ENCODE assay signal across 12 cellular contexts in genomic region chr3:150345021-150345538, GRCh38.
DNase-seq lines count a peak whose midpoint lies in the region; ATAC-seq and TF ChIP-seq lines count a peak whose summit lies in the region.
"Had no signal": no experiment of that assay in that cellular context is flagged by ENCODE, and none has a peak within 500 bp of the region (broad histone marks: within the 10 kb centered on the region; RNA-seq: fewer than 3 reads in every experiment).

No MANE protein-coding gene starts in this region.

- H3K4me3 ChIP-seq in endodermal cell (ENCODE audit: low read length), result no peak overlapping the region
- H3K4me3 ChIP-seq in mucosa of descending colon, result peak overlapping the region; percentile 3
- H3K4me3 ChIP-seq: BLaER1 treated with 17β-estradiol and CSF1 and Interleukin-3, amounts not matched to agents 10 nM and 100 nM had no signal

- intact Hi-C loops in Calu3 (cut with micrococcal nuclease; ENCODE audit: unreplicated experiment) (loop anchor here (1.0 to 5.0 kb wide), 5 partner anchors 27 to 127 kb away; no protein-coding TSS in a partner anchor), mucosa of descending colon (cut with DNase I, micrococcal nuclease) (no loop called here)

- H3K9ac ChIP-seq in endodermal cell (ENCODE audit: extremely low read depth, low read length, poor library complexity, severe bottlenecking), result no peak overlapping the region
- H3K9ac ChIP-seq: BLaER1 treated with 17β-estradiol and CSF1 and Interleukin-3, amounts not matched to agents 10 nM and 100 nM had no signal

- no peaks in the 10 kb centered on the region for H3K27me3 ChIP-seq in endodermal cell (ENCODE audit: control insufficient read depth, insufficient read depth, low read length, poor library complexity, severe bottlenecking)
- H3K27me3 ChIP-seq: BLaER1 treated with 17β-estradiol and CSF1 and Interleukin-3, amounts not matched to agents 10 nM and 100 nM had no signal

- H3K9me3 Mint-ChIP-seq in Calu3 (ENCODE audit: low read depth, unreplicated experiment) (no peaks in the 10 kb centered on the region), endodermal cell (no peaks in the 10 kb centered on the region)
- H3K9me3 Mint-ChIP-seq: activated naive CD8-positive, alpha-beta T cell treated with anti-CD3 and anti-CD28 coated beads, Interleukin-2, amount 10 ng/mL, durations not matched to agents 7 days and 5 days had no signal

- H3K36me3 ChIP-seq in endodermal cell (ENCODE audit: control insufficient read depth, insufficient read depth, low read length) (no peaks in the 10 kb centered on the region), mucosa of descending colon (ENCODE audit: low read depth) (no peaks in the 10 kb centered on the region)
- H3K36me3 ChIP-seq: BLaER1 treated with 17β-estradiol and CSF1 and Interleukin-3, amounts not matched to agents 10 nM and 100 nM had no signal

- DNase-seq in Calu3 (peak; percentile 90), LoVo (ENCODE audit: low spot score) (peak; percentile 94), endodermal cell (peak; percentile 72), mucosa of descending colon (peak; percentile 54 to 96 (median 68)), DMS79 treated with DMSO at 0.1 percent for 48 hours (lab: John Stamatoyannopoulos, UW) (no peak), NK-92 (lab: John Stamatoyannopoulos, UW; ENCODE audit: unreplicated experiment) (no peak), globus pallidus (ENCODE audit: low spot score) (no peak)
- DNase-seq in activated T-cell treated with anti-CD3 and anti-CD28 coated beads, Interleukin-2, amount 50 U/mL, for 48 hours, result no peak
- DNase-seq: activated CD4-positive, alpha-beta T cell treated with anti-CD3 and anti-CD28 coated beads, Interleukin-2, amount 50 U/mL, for 4 hours; activated naive CD8-positive, alpha-beta T cell treated with anti-CD3 and anti-CD28 coated beads, Interleukin-2, amount 10 ng/mL, durations not matched to agents 7 days and 5 days; NCI-H2029 had no signal

- no peaks in the 10 kb centered on the region for H3K27me3 Mint-ChIP-seq in Calu3 (ENCODE audit: unreplicated experiment)
- no peaks in the 10 kb centered on the region for H3K27me3 Mint-ChIP-seq in endodermal cell (ENCODE audit: insufficient read depth)

- TF ChIP-seq CTCF in Calu3 (IDR thresholded peaks at IDR 0.05; ENCODE audit: unreplicated experiment) (no peak), endodermal cell (conservative IDR thresholded peaks at IDR 0.05) (no peak), mucosa of descending colon (IDR thresholded peaks at IDR 0.05) (no peak)

- H3K27ac Mint-ChIP-seq in Calu3 (ENCODE audit: unreplicated experiment) (peak overlapping the region; percentile 77), endodermal cell (no peak overlapping the region)
- H3K27ac Mint-ChIP-seq: activated naive CD8-positive, alpha-beta T cell treated with anti-CD3 and anti-CD28 coated beads, Interleukin-2, amount 10 ng/mL, durations not matched to agents 7 days and 5 days had no signal

- 91 to 96% methylated on average over 4 to 10 of the region's 10 CpGs for WGBS in endodermal cell (ENCODE audit: insufficient coverage in 1 of 2, insufficient read length in 1 of 2), 2 experiments

- H3K4me1 ChIP-seq in endodermal cell (ENCODE audit: control insufficient read depth, insufficient read depth, low read length) (no peaks in the 10 kb centered on the region), mucosa of descending colon (ENCODE audit: low read depth) (no peaks in the 10 kb centered on the region)

- H3K4me3 Mint-ChIP-seq in Calu3 (ENCODE audit: low read depth, unreplicated experiment) (peak overlapping the region; percentile 6), endodermal cell (no peak overlapping the region)
- H3K4me3 Mint-ChIP-seq: activated naive CD8-positive, alpha-beta T cell treated with anti-CD3 and anti-CD28 coated beads, Interleukin-2, amount 10 ng/mL, durations not matched to agents 7 days and 5 days had no signal

- no peaks in the 10 kb centered on the region for H3K9me3 ChIP-seq in endodermal cell (ENCODE audit: control insufficient read depth, low read length)
- no peaks in the 10 kb centered on the region for H3K9me3 ChIP-seq in mucosa of descending colon
- H3K9me3 ChIP-seq: BLaER1 treated with 17β-estradiol and CSF1 and Interleukin-3, amounts not matched to agents 10 nM and 100 nM had no signal

- H3K36me3 Mint-ChIP-seq in Calu3 (ENCODE audit: insufficient read depth, unreplicated experiment) (peaks cover 15% of the 10 kb centered on the region), endodermal cell (ENCODE audit: low read depth) (no peaks in the 10 kb centered on the region)
- H3K36me3 Mint-ChIP-seq: activated naive CD8-positive, alpha-beta T cell treated with anti-CD3 and anti-CD28 coated beads, Interleukin-2, amount 10 ng/mL, durations not matched to agents 7 days and 5 days had no signal

- no peak overlapping the region for H3K27ac ChIP-seq in endodermal cell (ENCODE audit: low read depth, low read length)
- H3K27ac ChIP-seq: BLaER1 treated with 17β-estradiol and CSF1 and Interleukin-3, amounts not matched to agents 10 nM and 100 nM had no signal

- peaks cover 73% of the 10 kb centered on the region for H3K4me1 Mint-ChIP-seq in Calu3 (ENCODE audit: low read depth, unreplicated experiment)
- peaks cover 15% of the 10 kb centered on the region for H3K4me1 Mint-ChIP-seq in endodermal cell
- H3K4me1 Mint-ChIP-seq: activated naive CD8-positive, alpha-beta T cell treated with anti-CD3 and anti-CD28 coated beads, Interleukin-2, amount 10 ng/mL, durations not matched to agents 7 days and 5 days had no signal

- CTCF ChIA-PET in Calu3 (lab: Charles Lee), result interaction anchor here (0.8 to 1.6 kb wide), 3 partner anchors 28 to 31 kb away, joined by 3 to 4 read pairs (median 4); no protein-coding TSS in a partner anchor

- no TSS peak for BruUV-seq in Calu3 (replicated peaks; lab: Mats Ljungman, UMichigan)

- ATAC-seq in mucosa of descending colon, result peak; percentile 92

Comparison
In these comparisons a context has a peak if more than half of its experiments do, and no peak if none do; other contexts are left out.
1. DNase-seq: peak in Calu3 (single experiment), LoVo (single experiment), endodermal cell (single experiment) and mucosa of descending colon (3 of 3); none in DMS79 treated with DMSO at 0.1 percent for 48 hours (single experiment), NK-92 (single experiment), activated T-cell treated with anti-CD3 and anti-CD28 coated beads, Interleukin-2, amount 50 U/mL, for 48 hours (0 of 2) and globus pallidus (single experiment).